Comparison of ENCODE assay signal across 33 cellular contexts in genomic region chrX:47634871-47635575, GRCh38. TPM values are rescaled to one million over a fixed set of nuclear protein-coding genes. Genes with fewer than 3 reads are reported as not detected.
DNase-seq lines count a peak whose midpoint lies in the region; ATAC-seq, FAIRE-seq and TF ChIP-seq lines count a peak whose summit lies in the region.
"Had no signal": no experiment of that assay in that cellular context is flagged by ENCODE, and none has a peak within 500 bp of the region (broad histone marks: within the 10 kb centered on the region; RNA-seq: fewer than 3 reads in every experiment).

No MANE protein-coding gene starts in this region.

- H3K27ac Mint-ChIP-seq in activated naive CD4-positive, alpha-beta T cell treated with anti-CD3 and anti-CD28 coated beads, Interleukin-2, amount 50 U/mL, for 72 hours, result no peak overlapping the region
- H3K27ac Mint-ChIP-seq in astrocyte (ENCODE audit: unreplicated experiment), result no peak overlapping the region

- H3K4me1 Mint-ChIP-seq in astrocyte (ENCODE audit: low read depth, unreplicated experiment), result peaks cover 2% of the 10 kb centered on the region

- no peak overlapping the region for H3K4me3 ChIP-seq in HEK293 (ENCODE audit: low read depth, low read length)
- no peak overlapping the region for H3K4me3 ChIP-seq in astrocyte (ENCODE audit: insufficient read depth, low read depth, low read length)
- H3K4me3 ChIP-seq: BLaER1, breast epithelium, mucosa of descending colon, pancreas, transverse colon had no signal

- H3K27me3 ChIP-seq in astrocyte (ENCODE audit: insufficient read depth, low read length), result no peaks in the 10 kb centered on the region
- H3K27me3 ChIP-seq: pancreas, transverse colon had no signal

- H3K27me3 Mint-ChIP-seq in astrocyte (ENCODE audit: low read depth, unreplicated experiment), result no peaks in the 10 kb centered on the region

- H3K4me1 ChIP-seq in HEK293 (ENCODE audit: control insufficient read depth, insufficient read depth, low read length), result no peaks in the 10 kb centered on the region
- H3K4me1 ChIP-seq in astrocyte (ENCODE audit: insufficient read depth, low read length), result peaks cover 3% of the 10 kb centered on the region
- H3K4me1 ChIP-seq: breast epithelium, pancreas, transverse colon had no signal

- TF ChIP-seq CTCF in HEK293 (tag by site-specific recombination; IDR thresholded peaks at IDR 0.05) (no peak), astrocyte (IDR thresholded peaks at IDR 0.05; ENCODE audit: insufficient read depth, low read depth, low read length) (no peak)

- peaks cover 7 to 52% of the 10 kb centered on the region in 2 experiments for H3K36me3 ChIP-seq in HEK293 (ENCODE audit: control insufficient read depth in 2 of 2, insufficient read depth in 1 of 2, low read length in 2 of 2)
- H3K36me3 ChIP-seq in astrocyte (ENCODE audit: insufficient read depth, low read length), result peaks cover 6% of the 10 kb centered on the region
- H3K36me3 ChIP-seq: breast epithelium had no signal

- peak; percentile 45 for FAIRE-seq in astrocyte (lab: Jason Lieb, UNC)
- FAIRE-seq: colon, pancreas, small intestine had no signal

- DNase-seq in activated naive CD4-positive, alpha-beta T cell treated with anti-CD3 and anti-CD28 coated beads, Interleukin-2, amount 50 U/mL, for 72 hours (ENCODE audit: low spot score in 2 of 2), result no peak
- no peak for DNase-seq in activated naive CD4-positive, alpha-beta T cell (lab: John Stamatoyannopoulos, UW)
- DNase-seq in astrocyte (ENCODE audit: low read depth) (no peak), globus pallidus (ENCODE audit: low spot score) (no peak), activated gamma-delta T cell (lab: John Stamatoyannopoulos, UW) (no peak)
- DNase-seq in stimulated activated CD8-positive, alpha-beta memory T cell treated with anti-CD3 and anti-CD28 coated beads, Interleukin-4, amount 100 ng/mL, for 48 hours, result peak; percentile 43
- DNase-seq: activated CD4-positive, alpha-beta T cell treated with anti-CD3 and anti-CD28 coated beads, Interleukin-2, amount 50 U/mL, for 1 hour; activated CD8-positive, alpha-beta memory T cell treated with anti-CD3 and anti-CD28 coated beads, Interleukin-2, amount 50 U/mL, for 4 hours; activated effector memory CD4-positive, alpha-beta T cell treated with Interleukin-2 at 50 U/mL for 16 hours; amygdala; COR-L47; effector CD4-positive, alpha-beta T cell; H7; hypothalamus; KG1; left colon; mammary epithelial cell; mucosa of descending colon; NCI-H1105; NCI-H187 treated with DMSO at 0.1 percent for 48 hours; NCI-H2171; pancreas; retina; SIG-M5; small intestine; stimulated activated CD4-positive, alpha-beta T cell treated with anti-CD3 and anti-CD28 coated beads, Interleukin-2, amount 100 ng/mL, for 24 hours; transverse colon had no signal

- CTCF ChIA-PET in HEK293 (lab: Yijun Ruan, JAX), result interaction anchor here (0.6 kb wide), 1 partner anchor 9 kb away, joined by 3 read pairs; no protein-coding TSS in a partner anchor

- peak; percentile 75 to 80 for ATAC-seq in activated naive CD4-positive, alpha-beta T cell treated with anti-CD3 and anti-CD28 coated beads, Interleukin-2, amount 50 U/mL, for 72 hours
- ATAC-seq: left colon, mucosa of descending colon, pancreas had no signal

- H3K9me3 ChIP-seq in HEK293 (ENCODE audit: control insufficient read depth, insufficient read depth, low read depth, low read length) (no peaks in the 10 kb centered on the region), astrocyte (ENCODE audit: insufficient read depth, low read depth, low read length) (no peaks in the 10 kb centered on the region)
- H3K9me3 ChIP-seq: mucosa of descending colon, pancreas, transverse colon had no signal

- no peak overlapping the region for H2AFZ ChIP-seq in astrocyte (ENCODE audit: low read depth, low read length)

- H3K9me3 Mint-ChIP-seq in activated naive CD4-positive, alpha-beta T cell treated with anti-CD3 and anti-CD28 coated beads, Interleukin-2, amount 50 U/mL, for 72 hours, result no peaks in the 10 kb centered on the region
- no peaks in the 10 kb centered on the region for H3K9me3 Mint-ChIP-seq in astrocyte (ENCODE audit: unreplicated experiment)

- peaks cover 12 to 37% of the 10 kb centered on the region in 2 donors for H3K36me3 Mint-ChIP-seq in activated naive CD4-positive, alpha-beta T cell treated with anti-CD3 and anti-CD28 coated beads, Interleukin-2, amount 50 U/mL, for 72 hours
- H3K36me3 Mint-ChIP-seq in astrocyte (ENCODE audit: low read depth, unreplicated experiment), result peaks cover 8% of the 10 kb centered on the region

- no peaks in the 10 kb centered on the region for H3K79me2 ChIP-seq in astrocyte (ENCODE audit: insufficient read depth, low read length)

- POLR2A ChIA-PET in HEK293 (lab: Yijun Ruan, JAX), result no interaction called here

- no peak overlapping the region for H3K4me3 Mint-ChIP-seq in astrocyte (ENCODE audit: unreplicated experiment)

- no peak overlapping the region for H3K27ac ChIP-seq in HEK293 (ENCODE audit: extremely low read depth, low read depth, low read length)
- no peak overlapping the region for H3K27ac ChIP-seq in astrocyte (ENCODE audit: low read depth, low read length)
- H3K27ac ChIP-seq: BLaER1, breast epithelium, HL-60, pancreas, transverse colon had no signal

- no peaks in the 10 kb centered on the region for H4K20me1 ChIP-seq in astrocyte (ENCODE audit: insufficient read depth, low read length)
- H4K20me1 ChIP-seq: BLaER1 had no signal

- no peak overlapping the region for H3K4me2 ChIP-seq in astrocyte (ENCODE audit: low read length)
- H3K4me2 ChIP-seq: BLaER1 had no signal

- no peak overlapping the region for H3K9ac ChIP-seq in astrocyte (ENCODE audit: low read length)
- H3K9ac ChIP-seq: BLaER1 had no signal

TF ChIP-seq in HEK293, 187 proteins besides CTCF, POLR2A, EP300 and RAD21:
- TF ChIP-seq, protein P1, sequence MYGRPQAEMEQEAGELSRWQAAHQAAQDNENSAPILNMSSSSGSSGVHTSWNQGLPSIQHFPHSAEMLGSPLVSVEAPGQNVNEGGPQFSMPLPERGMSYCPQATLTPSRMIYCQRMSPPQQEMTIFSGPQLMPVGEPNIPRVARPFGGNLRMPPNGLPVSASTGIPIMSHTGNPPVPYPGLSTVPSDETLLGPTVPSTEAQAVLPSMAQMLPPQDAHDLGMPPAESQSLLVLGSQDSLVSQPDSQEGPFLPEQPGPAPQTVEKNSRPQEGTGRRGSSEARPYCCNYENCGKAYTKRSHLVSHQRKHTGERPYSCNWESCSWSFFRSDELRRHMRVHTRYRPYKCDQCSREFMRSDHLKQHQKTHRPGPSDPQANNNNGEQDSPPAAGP (tag by site-specific recombination; IDR thresholded peaks at IDR 0.05), result no peak
- TF ChIP-seq ZFHX2 (tag by site-specific recombination; conservative IDR thresholded peaks at IDR 0.05) (peak; percentile 39), EGR2 (tag by site-specific recombination; IDR thresholded peaks at IDR 0.05; ENCODE audit: low read depth) (0 out of 2 replicates have a peak, but pooled peaks have one; percentile 22)
TF ChIP-seq in HEK293: peak in this region for 2.

RNA-seq across cellular contexts. Expression of gene CFP, which starts 5.3 kb away (rescaled TPM):
- total RNA-seq in activated naive CD4-positive, alpha-beta T cell treated with anti-CD3 and anti-CD28 coated beads, Interleukin-2, amount 50 U/mL, for 72 hours, result 10 to 100 TPM in 1 of 2 donors, 1 to 10 TPM in 1; 5.1 to 11.1 TPM
- total RNA-seq in astrocyte, result 0.17 and 1.1 TPM in 2 replicates

RNA-seq across cellular contexts. Expression of gene ELK1, which starts 15.3 kb away (rescaled TPM):
- total RNA-seq in activated naive CD4-positive, alpha-beta T cell treated with anti-CD3 and anti-CD28 coated beads, Interleukin-2, amount 50 U/mL, for 72 hours, result 100 to 1,000 TPM in 1 of 2 donors, 10 to 100 TPM in 1; 95.1 to 136 TPM
- total RNA-seq in astrocyte, result 33.6 and 34.1 TPM in 2 replicates

RNA-seq across cellular contexts. Expression of gene SYN1, which starts 15.4 kb away (rescaled TPM):
- 1 to 10 TPM in 1 of 2 donors, under 1 TPM in 1; 0.47 to 3.0 TPM for total RNA-seq in activated naive CD4-positive, alpha-beta T cell treated with anti-CD3 and anti-CD28 coated beads, Interleukin-2, amount 50 U/mL, for 72 hours
- total RNA-seq in astrocyte, result 1.6 and 2.2 TPM in 2 replicates
- total RNA-seq: breast epithelium, NCI-H460 had no signal

RNA-seq across cellular contexts. Expression of gene UXT, which starts 24.0 kb away (rescaled TPM):
- total RNA-seq in activated naive CD4-positive, alpha-beta T cell treated with anti-CD3 and anti-CD28 coated beads, Interleukin-2, amount 50 U/mL, for 72 hours, result 100 to 1,000 TPM; 162 to 210 TPM
- total RNA-seq in astrocyte, result 72.7 and 73.5 TPM in 2 replicates

RNA-seq across cellular contexts. Expression of gene TIMP1, which starts 52.8 kb away (rescaled TPM):
- 10 to 100 TPM; 26.1 to 32.7 TPM for total RNA-seq in activated naive CD4-positive, alpha-beta T cell treated with anti-CD3 and anti-CD28 coated beads, Interleukin-2, amount 50 U/mL, for 72 hours
- 479 and 678 TPM in 2 replicates for total RNA-seq in astrocyte
